In the genomic region with DNA sequence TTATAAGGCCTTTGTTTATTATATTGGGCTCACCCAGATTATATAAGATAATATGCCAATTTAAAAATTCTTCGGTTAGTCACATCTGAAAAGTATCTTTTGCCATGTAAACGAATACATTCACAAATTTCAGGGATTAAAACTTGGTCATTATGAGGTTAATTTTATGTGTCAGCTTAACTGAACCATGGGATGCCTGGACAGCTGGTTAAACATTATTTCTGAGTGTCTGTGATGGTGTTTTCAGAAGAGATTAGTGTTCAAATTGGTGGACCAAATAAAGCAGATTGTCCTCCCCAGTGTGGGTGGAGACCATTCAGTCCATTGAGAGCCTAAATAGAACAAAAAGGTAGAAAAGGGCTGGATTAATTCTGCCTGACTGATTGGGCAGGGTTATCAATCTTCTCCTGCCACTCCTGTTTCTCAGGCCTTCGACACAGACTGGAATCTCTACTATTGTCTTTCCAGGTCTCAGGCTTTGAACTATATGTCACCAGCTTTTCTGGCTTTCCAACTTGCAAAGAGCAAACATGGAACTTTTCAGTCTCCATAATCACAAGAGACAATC, we compare ENCODE assay signal across 19 cellular contexts.
DNase-seq lines count a peak whose midpoint lies in the region; ATAC-seq and TF ChIP-seq lines count a peak whose summit lies in the region.
"Had no signal": no experiment of that assay in that cellular context is flagged by ENCODE, and none has a peak within 500 bp of the region (broad histone marks: within the 10 kb centered on the region; RNA-seq: fewer than 3 reads in every experiment).

No MANE protein-coding gene starts in this region.

- H3K4me1 Mint-ChIP-seq in nephron = no peaks in the 10 kb centered on the region
- H3K4me1 Mint-ChIP-seq: CD4-positive, alpha-beta memory T cell had no signal

- no peak overlapping the region for H3K4me3 Mint-ChIP-seq in nephron
- H3K4me3 Mint-ChIP-seq: CD4-positive, alpha-beta memory T cell had no signal

- DNase-seq in ELF-1 (ENCODE audit: low read depth, low spot score) = peak; percentile 13
- DNase-seq in NCI-H2081 (lab: John Stamatoyannopoulos, UW) = peak; percentile 88 to 98
- DNase-seq in NCI-H82 (lab: John Stamatoyannopoulos, UW) = peak; percentile 72
- DNase-seq in NCI-H2107 (lab: John Stamatoyannopoulos, UW) = no peak
- DNase-seq in hippocampal formation (lab: John Stamatoyannopoulos, UW) = no peak
- DNase-seq: activated T-cell treated with anti-CD3 and anti-CD28 coated beads for 4 hours; amygdala; CD4-positive, alpha-beta memory T cell; central memory CD4-positive, alpha-beta T cell; EL; esophagus squamous epithelium; glutamatergic neuron; H7; lower lobe of right lung; stimulated activated CD4-positive, alpha-beta T cell treated with anti-CD3 and anti-CD28 coated beads, Interleukin-4, amount 100 ng/mL, for 4 hours; substantia nigra had no signal

- ATAC-seq in GM21381 (IDR thresholded peaks at IDR 0.05; ENCODE audit: unreplicated experiment) = no peak
- ATAC-seq in GM21447 (IDR thresholded peaks at IDR 0.05; ENCODE audit: unreplicated experiment) = no peak
- ATAC-seq: lower lobe of right lung had no signal

- no peaks in the 10 kb centered on the region for H3K36me3 Mint-ChIP-seq in nephron (ENCODE audit: low read depth)
- H3K36me3 Mint-ChIP-seq: CD4-positive, alpha-beta memory T cell had no signal

- no peak for TF ChIP-seq CTCF in nephron (IDR thresholded peaks at IDR 0.05; ENCODE audit: unreplicated experiment in 3 of 3)

- H3K9me3 Mint-ChIP-seq in nephron = no peaks in the 10 kb centered on the region

- no peaks in the 10 kb centered on the region for H3K27me3 Mint-ChIP-seq in nephron (ENCODE audit: low read depth)
- H3K27me3 Mint-ChIP-seq: CD4-positive, alpha-beta memory T cell had no signal

- peak overlapping the region; percentile 45 to 83 (median 66) for H3K27ac Mint-ChIP-seq in nephron
- H3K27ac Mint-ChIP-seq: CD4-positive, alpha-beta memory T cell had no signal

Comparison
In these comparisons a context has a peak if more than half of its experiments do, and no peak if none do; other contexts are left out.
1. DNase-seq: peak in ELF-1 (single experiment), NCI-H2081 (2 of 2) and NCI-H82 (single experiment); none in NCI-H2107 (single experiment) and hippocampal formation (0 of 2).